In the genomic region with DNA sequence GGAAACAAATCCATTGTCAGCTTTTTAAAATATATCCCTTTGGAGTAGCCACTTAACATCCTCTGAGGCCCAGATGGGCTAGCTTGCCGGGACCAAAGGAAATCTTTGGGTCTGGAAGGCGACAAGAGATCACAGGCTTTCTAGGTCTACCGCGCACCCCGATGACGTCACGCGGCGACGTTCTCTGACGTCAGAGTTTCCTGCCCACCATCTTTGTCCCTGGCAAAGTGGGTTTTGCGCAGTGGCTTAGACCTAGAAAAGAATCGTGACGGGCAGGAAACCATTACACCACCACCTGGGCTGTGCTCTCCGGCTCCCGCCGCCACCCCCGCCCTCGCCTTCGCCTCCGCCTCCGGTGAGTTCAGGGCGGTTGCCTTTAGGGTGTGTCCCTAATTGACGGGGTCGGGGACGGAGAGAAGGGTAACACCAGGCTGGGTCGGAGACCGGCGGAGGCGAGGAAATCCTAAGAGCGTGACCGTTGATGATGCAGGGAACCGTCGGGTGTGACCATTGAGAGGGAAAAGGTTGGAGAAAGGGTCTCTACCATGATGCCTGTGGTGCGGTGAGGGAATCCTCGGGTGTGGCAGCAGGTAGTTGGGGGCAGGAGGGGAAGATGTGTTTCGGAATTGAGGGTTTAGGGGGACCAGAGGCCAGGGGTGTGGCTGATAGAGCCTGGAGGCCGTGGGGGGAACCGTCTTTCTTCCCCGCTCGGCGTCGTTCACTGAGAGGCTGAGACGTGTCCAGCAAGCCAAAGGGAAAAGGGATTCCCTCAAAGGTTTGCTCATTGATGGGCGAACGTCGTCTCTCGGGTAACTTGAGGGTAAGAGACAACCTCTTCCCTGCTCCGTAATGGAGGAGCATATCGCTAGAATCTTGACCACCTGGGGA, we compare ENCODE assay signal across 1 cellular context.
TF ChIP-seq lines count a peak whose summit lies in the region.

A gene (plus strand): TSS at position 249 of the 888 bp plus-strand sequence. CDS start 6,709 bp downstream, outside the sequence.

TF ChIP-seq in HepG2, 621 proteins besides CTCF, POLR2A, EP300 and RAD21 (continued from another document and continues in another):
- TF ChIP-seq, protein P1, sequence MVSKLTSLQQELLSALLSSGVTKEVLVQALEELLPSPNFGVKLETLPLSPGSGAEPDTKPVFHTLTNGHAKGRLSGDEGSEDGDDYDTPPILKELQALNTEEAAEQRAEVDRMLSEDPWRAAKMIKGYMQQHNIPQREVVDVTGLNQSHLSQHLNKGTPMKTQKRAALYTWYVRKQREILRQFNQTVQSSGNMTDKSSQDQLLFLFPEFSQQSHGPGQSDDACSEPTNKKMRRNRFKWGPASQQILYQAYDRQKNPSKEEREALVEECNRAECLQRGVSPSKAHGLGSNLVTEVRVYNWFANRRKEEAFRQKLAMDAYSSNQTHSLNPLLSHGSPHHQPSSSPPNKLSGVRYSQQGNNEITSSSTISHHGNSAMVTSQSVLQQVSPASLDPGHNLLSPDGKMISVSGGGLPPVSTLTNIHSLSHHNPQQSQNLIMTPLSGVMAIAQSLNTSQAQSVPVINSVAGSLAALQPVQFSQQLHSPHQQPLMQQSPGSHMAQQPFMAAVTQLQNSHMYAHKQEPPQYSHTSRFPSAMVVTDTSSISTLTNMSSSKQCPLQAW (CRISPR knock-in tag; IDR thresholded peaks at IDR 0.05) = 0 out of 2 replicates have a peak, but pooled peaks have one; percentile 27
- TF ChIP-seq, protein P2, sequence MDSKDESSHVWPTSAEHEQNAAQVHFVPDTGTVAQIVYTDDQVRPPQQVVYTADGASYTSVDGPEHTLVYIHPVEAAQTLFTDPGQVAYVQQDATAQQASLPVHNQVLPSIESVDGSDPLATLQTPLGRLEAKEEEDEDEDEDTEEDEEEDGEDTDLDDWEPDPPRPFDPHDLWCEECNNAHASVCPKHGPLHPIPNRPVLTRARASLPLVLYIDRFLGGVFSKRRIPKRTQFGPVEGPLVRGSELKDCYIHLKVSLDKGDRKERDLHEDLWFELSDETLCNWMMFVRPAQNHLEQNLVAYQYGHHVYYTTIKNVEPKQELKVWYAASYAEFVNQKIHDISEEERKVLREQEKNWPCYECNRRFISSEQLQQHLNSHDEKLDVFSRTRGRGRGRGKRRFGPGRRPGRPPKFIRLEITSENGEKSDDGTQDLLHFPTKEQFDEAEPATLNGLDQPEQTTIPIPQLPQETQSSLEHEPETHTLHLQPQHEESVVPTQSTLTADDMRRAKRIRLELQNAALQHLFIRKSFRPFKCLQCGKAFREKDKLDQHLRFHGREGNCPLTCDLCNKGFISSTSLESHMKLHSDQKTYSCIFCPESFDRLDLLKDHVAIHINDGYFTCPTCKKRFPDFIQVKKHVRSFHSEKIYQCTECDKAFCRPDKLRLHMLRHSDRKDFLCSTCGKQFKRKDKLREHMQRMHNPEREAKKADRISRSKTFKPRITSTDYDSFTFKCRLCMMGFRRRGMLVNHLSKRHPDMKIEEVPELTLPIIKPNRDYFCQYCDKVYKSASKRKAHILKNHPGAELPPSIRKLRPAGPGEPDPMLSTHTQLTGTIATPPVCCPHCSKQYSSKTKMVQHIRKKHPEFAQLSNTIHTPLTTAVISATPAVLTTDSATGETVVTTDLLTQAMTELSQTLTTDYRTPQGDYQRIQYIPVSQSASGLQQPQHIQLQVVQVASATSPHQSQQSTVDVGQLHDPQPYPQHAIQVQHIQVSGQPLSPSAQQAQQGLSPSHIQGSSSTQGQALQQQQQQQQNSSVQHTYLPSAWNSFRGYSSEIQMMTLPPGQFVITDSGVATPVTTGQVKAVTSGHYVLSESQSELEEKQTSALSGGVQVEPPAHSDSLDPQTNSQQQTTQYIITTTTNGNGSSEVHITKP (CRISPR knock-in tag; IDR thresholded peaks at IDR 0.05; ENCODE audit: low read depth) = peak; percentile 77; the same call in 1 of the 2 replicates
- TF ChIP-seq CEBPB (IDR thresholded peaks at IDR 0.05; ENCODE audit: borderline replicate concordance, low read depth, low read length) (no peak; the same call in 1 of the 2 replicates), ZSCAN20 (CRISPR knock-in tag; IDR thresholded peaks at IDR 0.05; ENCODE audit: borderline replicate concordance) (no peak), ZNF776 (CRISPR knock-in tag; IDR thresholded peaks at IDR 0.05) (no peak), ZNF263 (CRISPR knock-in tag; IDR thresholded peaks at IDR 0.05) (no peak; the same call in 1 of the 2 replicates), SNAI1 (CRISPR knock-in tag; IDR thresholded peaks at IDR 0.05; ENCODE audit: borderline replicate concordance) (peak; percentile 45; the same call in 1 of the 2 replicates), ZNF530 (CRISPR knock-in tag; IDR thresholded peaks at IDR 0.05; ENCODE audit: low read depth) (no peak), CAMTA2 (CRISPR knock-in tag; IDR thresholded peaks at IDR 0.05; ENCODE audit: borderline replicate concordance) (no peak), ERF (CRISPR knock-in tag; IDR thresholded peaks at IDR 0.05) (peak; percentile 56; the same call in 1 of the 2 replicates), ZNF660 (CRISPR knock-in tag; IDR thresholded peaks at IDR 0.05; ENCODE audit: borderline replicate concordance, low read depth) (no peak), TBP (CRISPR knock-in tag; IDR thresholded peaks at IDR 0.05) (0 out of 2 replicates have a peak, but pooled peaks have one; percentile 62), ZNF577 (CRISPR knock-in tag; IDR thresholded peaks at IDR 0.05; ENCODE audit: borderline replicate concordance, low read depth) (no peak), RBM39 (IDR thresholded peaks at IDR 0.05; ENCODE audit: low read depth, low read length, poor library complexity, severe bottlenecking) (peak; percentile 37), ZFP62 (CRISPR knock-in tag; IDR thresholded peaks at IDR 0.05) (no peak), SMAD9 (CRISPR knock-in tag; IDR thresholded peaks at IDR 0.05) (no peak), ZNF563 (CRISPR knock-in tag; IDR thresholded peaks at IDR 0.05) (no peak), ZNF549 (CRISPR knock-in tag; IDR thresholded peaks at IDR 0.05) (no peak), RELA (CRISPR knock-in tag; IDR thresholded peaks at IDR 0.05) (peak; percentile 89; the same call in 1 of the 2 replicates), ZNF354B (CRISPR knock-in tag; IDR thresholded peaks at IDR 0.05) (no peak), ZNF510 (CRISPR knock-in tag; IDR thresholded peaks at IDR 0.05; ENCODE audit: low read depth) (no peak), NR2C2 (CRISPR knock-in tag; IDR thresholded peaks at IDR 0.05; ENCODE audit: borderline replicate concordance) (peak; percentile 94), MAZ (IDR thresholded peaks at IDR 0.05; ENCODE audit: borderline replicate concordance, low read depth, low read length) (peak; percentile 79; the same call in 1 of the 2 replicates), MAZ (CRISPR knock-in tag; IDR thresholded peaks at IDR 0.05; ENCODE audit: low read depth) (peak; percentile 65; the same call in 1 of the 2 replicates), ZNF446 (CRISPR knock-in tag; IDR thresholded peaks at IDR 0.05) (no peak), ZNF556 (CRISPR knock-in tag; IDR thresholded peaks at IDR 0.05; ENCODE audit: borderline replicate concordance) (peak; percentile 85; the same call in 1 of the 2 replicates), PITX1 (CRISPR knock-in tag; IDR thresholded peaks at IDR 0.05) (peak; percentile 61)
- TF ChIP-seq, protein P3, sequence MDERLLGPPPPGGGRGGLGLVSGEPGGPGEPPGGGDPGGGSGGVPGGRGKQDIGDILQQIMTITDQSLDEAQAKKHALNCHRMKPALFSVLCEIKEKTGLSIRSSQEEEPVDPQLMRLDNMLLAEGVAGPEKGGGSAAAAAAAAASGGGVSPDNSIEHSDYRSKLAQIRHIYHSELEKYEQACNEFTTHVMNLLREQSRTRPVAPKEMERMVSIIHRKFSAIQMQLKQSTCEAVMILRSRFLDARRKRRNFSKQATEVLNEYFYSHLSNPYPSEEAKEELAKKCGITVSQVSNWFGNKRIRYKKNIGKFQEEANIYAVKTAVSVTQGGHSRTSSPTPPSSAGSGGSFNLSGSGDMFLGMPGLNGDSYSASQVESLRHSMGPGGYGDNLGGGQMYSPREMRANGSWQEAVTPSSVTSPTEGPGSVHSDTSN (CRISPR knock-in tag; IDR thresholded peaks at IDR 0.05) = no peak
- TF ChIP-seq, protein P4, sequence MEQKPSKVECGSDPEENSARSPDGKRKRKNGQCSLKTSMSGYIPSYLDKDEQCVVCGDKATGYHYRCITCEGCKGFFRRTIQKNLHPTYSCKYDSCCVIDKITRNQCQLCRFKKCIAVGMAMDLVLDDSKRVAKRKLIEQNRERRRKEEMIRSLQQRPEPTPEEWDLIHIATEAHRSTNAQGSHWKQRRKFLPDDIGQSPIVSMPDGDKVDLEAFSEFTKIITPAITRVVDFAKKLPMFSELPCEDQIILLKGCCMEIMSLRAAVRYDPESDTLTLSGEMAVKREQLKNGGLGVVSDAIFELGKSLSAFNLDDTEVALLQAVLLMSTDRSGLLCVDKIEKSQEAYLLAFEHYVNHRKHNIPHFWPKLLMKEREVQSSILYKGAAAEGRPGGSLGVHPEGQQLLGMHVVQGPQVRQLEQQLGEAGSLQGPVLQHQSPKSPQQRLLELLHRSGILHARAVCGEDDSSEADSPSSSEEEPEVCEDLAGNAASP (CRISPR knock-in tag; IDR thresholded peaks at IDR 0.05; ENCODE audit: borderline replicate concordance) = peak; percentile 79
- TF ChIP-seq, protein P5, sequence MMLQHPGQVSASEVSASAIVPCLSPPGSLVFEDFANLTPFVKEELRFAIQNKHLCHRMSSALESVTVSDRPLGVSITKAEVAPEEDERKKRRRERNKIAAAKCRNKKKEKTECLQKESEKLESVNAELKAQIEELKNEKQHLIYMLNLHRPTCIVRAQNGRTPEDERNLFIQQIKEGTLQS (CRISPR knock-in tag; IDR thresholded peaks at IDR 0.05) = peak; percentile 63; the same call in 1 of the 2 replicates
- TF ChIP-seq, protein P6, sequence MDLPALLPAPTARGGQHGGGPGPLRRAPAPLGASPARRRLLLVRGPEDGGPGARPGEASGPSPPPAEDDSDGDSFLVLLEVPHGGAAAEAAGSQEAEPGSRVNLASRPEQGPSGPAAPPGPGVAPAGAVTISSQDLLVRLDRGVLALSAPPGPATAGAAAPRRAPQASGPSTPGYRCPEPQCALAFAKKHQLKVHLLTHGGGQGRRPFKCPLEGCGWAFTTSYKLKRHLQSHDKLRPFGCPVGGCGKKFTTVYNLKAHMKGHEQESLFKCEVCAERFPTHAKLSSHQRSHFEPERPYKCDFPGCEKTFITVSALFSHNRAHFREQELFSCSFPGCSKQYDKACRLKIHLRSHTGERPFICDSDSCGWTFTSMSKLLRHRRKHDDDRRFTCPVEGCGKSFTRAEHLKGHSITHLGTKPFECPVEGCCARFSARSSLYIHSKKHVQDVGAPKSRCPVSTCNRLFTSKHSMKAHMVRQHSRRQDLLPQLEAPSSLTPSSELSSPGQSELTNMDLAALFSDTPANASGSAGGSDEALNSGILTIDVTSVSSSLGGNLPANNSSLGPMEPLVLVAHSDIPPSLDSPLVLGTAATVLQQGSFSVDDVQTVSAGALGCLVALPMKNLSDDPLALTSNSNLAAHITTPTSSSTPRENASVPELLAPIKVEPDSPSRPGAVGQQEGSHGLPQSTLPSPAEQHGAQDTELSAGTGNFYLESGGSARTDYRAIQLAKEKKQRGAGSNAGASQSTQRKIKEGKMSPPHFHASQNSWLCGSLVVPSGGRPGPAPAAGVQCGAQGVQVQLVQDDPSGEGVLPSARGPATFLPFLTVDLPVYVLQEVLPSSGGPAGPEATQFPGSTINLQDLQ (CRISPR knock-in tag; IDR thresholded peaks at IDR 0.05) = no peak
- TF ChIP-seq, protein P7, sequence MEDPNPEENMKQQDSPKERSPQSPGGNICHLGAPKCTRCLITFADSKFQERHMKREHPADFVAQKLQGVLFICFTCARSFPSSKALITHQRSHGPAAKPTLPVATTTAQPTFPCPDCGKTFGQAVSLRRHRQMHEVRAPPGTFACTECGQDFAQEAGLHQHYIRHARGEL (CRISPR knock-in tag; IDR thresholded peaks at IDR 0.05) = no peak
- TF ChIP-seq, protein P8, sequence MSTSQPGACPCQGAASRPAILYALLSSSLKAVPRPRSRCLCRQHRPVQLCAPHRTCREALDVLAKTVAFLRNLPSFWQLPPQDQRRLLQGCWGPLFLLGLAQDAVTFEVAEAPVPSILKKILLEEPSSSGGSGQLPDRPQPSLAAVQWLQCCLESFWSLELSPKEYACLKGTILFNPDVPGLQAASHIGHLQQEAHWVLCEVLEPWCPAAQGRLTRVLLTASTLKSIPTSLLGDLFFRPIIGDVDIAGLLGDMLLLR (CRISPR knock-in tag; IDR thresholded peaks at IDR 0.05) = 0 out of 2 replicates have a peak, but pooled peaks have one; percentile 43
- TF ChIP-seq, protein P9, sequence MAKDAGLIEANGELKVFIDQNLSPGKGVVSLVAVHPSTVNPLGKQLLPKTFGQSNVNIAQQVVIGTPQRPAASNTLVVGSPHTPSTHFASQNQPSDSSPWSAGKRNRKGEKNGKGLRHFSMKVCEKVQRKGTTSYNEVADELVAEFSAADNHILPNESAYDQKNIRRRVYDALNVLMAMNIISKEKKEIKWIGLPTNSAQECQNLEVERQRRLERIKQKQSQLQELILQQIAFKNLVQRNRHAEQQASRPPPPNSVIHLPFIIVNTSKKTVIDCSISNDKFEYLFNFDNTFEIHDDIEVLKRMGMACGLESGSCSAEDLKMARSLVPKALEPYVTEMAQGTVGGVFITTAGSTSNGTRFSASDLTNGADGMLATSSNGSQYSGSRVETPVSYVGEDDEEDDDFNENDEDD (CRISPR knock-in tag; IDR thresholded peaks at IDR 0.05; ENCODE audit: borderline replicate concordance) = peak; percentile 54; the same call in 1 of the 2 replicates
- TF ChIP-seq, protein P10, sequence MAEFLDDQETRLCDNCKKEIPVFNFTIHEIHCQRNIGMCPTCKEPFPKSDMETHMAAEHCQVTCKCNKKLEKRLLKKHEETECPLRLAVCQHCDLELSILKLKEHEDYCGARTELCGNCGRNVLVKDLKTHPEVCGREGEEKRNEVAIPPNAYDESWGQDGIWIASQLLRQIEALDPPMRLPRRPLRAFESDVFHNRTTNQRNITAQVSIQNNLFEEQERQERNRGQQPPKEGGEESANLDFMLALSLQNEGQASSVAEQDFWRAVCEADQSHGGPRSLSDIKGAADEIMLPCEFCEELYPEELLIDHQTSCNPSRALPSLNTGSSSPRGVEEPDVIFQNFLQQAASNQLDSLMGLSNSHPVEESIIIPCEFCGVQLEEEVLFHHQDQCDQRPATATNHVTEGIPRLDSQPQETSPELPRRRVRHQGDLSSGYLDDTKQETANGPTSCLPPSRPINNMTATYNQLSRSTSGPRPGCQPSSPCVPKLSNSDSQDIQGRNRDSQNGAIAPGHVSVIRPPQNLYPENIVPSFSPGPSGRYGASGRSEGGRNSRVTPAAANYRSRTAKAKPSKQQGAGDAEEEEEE (CRISPR knock-in tag; IDR thresholded peaks at IDR 0.05; ENCODE audit: borderline replicate concordance) = no peak
- TF ChIP-seq, protein P11, sequence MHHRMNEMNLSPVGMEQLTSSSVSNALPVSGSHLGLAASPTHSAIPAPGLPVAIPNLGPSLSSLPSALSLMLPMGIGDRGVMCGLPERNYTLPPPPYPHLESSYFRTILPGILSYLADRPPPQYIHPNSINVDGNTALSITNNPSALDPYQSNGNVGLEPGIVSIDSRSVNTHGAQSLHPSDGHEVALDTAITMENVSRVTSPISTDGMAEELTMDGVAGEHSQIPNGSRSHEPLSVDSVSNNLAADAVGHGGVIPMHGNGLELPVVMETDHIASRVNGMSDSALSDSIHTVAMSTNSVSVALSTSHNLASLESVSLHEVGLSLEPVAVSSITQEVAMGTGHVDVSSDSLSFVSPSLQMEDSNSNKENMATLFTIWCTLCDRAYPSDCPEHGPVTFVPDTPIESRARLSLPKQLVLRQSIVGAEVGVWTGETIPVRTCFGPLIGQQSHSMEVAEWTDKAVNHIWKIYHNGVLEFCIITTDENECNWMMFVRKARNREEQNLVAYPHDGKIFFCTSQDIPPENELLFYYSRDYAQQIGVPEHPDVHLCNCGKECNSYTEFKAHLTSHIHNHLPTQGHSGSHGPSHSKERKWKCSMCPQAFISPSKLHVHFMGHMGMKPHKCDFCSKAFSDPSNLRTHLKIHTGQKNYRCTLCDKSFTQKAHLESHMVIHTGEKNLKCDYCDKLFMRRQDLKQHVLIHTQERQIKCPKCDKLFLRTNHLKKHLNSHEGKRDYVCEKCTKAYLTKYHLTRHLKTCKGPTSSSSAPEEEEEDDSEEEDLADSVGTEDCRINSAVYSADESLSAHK (CRISPR knock-in tag; IDR thresholded peaks at IDR 0.05; ENCODE audit: borderline replicate concordance) = no peak
